Comparison of ENCODE assay signal across 12 cellular contexts in the genomic region with DNA sequence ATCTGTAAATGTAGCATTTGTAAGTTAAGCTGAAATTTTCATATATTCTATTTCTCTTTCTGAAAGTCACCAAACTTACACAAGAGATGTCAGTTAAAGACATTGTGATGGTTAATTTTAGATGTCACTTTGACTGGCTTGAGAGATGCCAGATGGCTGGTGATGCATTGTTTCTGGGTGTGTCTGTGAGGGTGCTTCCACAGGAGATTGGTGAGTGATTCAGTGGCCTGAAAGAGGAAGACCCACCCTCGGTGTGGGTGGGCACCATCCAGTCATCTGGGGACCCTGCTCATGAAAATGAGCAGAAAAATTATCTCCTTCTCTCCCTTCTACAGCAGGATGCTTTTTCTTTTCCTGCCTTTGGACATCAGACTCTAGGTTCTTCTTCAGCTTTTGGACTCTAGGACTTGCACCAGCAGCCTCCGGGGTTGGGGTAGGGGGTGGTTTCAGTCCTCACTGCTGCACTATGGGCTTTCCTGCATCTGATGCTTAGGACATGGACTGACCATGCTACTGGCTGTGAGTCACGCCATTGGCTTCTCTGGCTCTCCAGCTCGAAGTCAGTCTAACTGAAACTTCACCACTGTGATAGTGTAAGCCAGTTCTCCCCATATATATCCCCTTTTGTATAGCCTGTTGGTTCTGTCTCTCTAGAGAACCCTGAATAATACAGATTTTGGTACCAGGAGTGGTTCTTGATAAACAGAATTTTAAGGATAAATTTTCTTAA. TPM values are rescaled to one million over a fixed set of nuclear protein-coding genes. Genes with fewer than 3 reads are reported as not detected.
DNase-seq lines count a peak whose midpoint lies in the region; ATAC-seq lines count a peak whose summit lies in the region.
"Had no signal": no experiment of that assay in that cellular context is flagged by ENCODE, and none has a peak within 500 bp of the region (broad histone marks: within the 10 kb centered on the region; RNA-seq: fewer than 3 reads in every experiment).

No MANE protein-coding gene starts in this region.

- H3K27ac Mint-ChIP-seq in activated CD4-positive, alpha-beta T cell treated with anti-CD3 and anti-CD28 coated beads for 36 hours = peak overlapping the region; percentile 52
- H3K27ac Mint-ChIP-seq in stimulated activated memory B cell treated with anti-CD40 and anti-IgM and Interleukin-4, amounts not matched to agents 10 μg/mL and 1 μg/mL and 100 μg/mL, for 72 hours = peak overlapping the region; percentile 41
- no peak overlapping the region for H3K27ac Mint-ChIP-seq in immature natural killer cell

- ATAC-seq in activated CD4-positive, alpha-beta T cell treated with anti-CD3 and anti-CD28 coated beads for 36 hours = peak; percentile 77
- ATAC-seq in stimulated activated memory B cell treated with anti-CD40 and anti-IgM and Interleukin-4, amounts not matched to agents 10 μg/mL and 1 μg/mL and 100 μg/mL, for 72 hours = peak; percentile 77
- no peak for ATAC-seq in GM18498 (IDR thresholded peaks at IDR 0.05; ENCODE audit: unreplicated experiment)

- CTCF ChIA-PET in activated CD4-positive, alpha-beta T cell treated with anti-CD3 and anti-CD28 coated beads for 36 hours (lab: Charles Lee) = interaction anchor here (0.6 to 4.8 kb wide), 8 partner anchors 16 to 167 kb away, joined by 3 to 85 read pairs (median 6); a partner anchor contains a TSS

- intact Hi-C loops in activated CD4-positive, alpha-beta T cell treated with anti-CD3 and anti-CD28 coated beads for 36 hours (cut with DNase I, micrococcal nuclease) = loop anchor here (2.0 to 5.0 kb wide), 5 partner anchors 33 to 361 kb away; a partner anchor contains a TSS

- no peak overlapping the region for H3K4me3 Mint-ChIP-seq in activated CD4-positive, alpha-beta T cell treated with anti-CD3 and anti-CD28 coated beads for 36 hours
- no peak overlapping the region for H3K4me3 Mint-ChIP-seq in stimulated activated memory B cell treated with anti-CD40 and anti-IgM and Interleukin-4, amounts not matched to agents 10 μg/mL and 1 μg/mL and 100 μg/mL, for 72 hours
- no peak overlapping the region for H3K4me3 Mint-ChIP-seq in immature natural killer cell
- H3K4me3 Mint-ChIP-seq: nephron had no signal

- H3K36me3 Mint-ChIP-seq in activated CD4-positive, alpha-beta T cell treated with anti-CD3 and anti-CD28 coated beads for 36 hours (ENCODE audit: low read depth) = no peaks in the 10 kb centered on the region
- peaks cover 5% of the 10 kb centered on the region for H3K36me3 Mint-ChIP-seq in stimulated activated memory B cell treated with anti-CD40 and anti-IgM and Interleukin-4, amounts not matched to agents 10 μg/mL and 1 μg/mL and 100 μg/mL, for 72 hours
- H3K36me3 Mint-ChIP-seq in immature natural killer cell = no peaks in the 10 kb centered on the region

- H3K9me3 Mint-ChIP-seq in activated CD4-positive, alpha-beta T cell treated with anti-CD3 and anti-CD28 coated beads for 36 hours (ENCODE audit: low read depth) = peaks cover 9% of the 10 kb centered on the region
- H3K9me3 Mint-ChIP-seq in stimulated activated memory B cell treated with anti-CD40 and anti-IgM and Interleukin-4, amounts not matched to agents 10 μg/mL and 1 μg/mL and 100 μg/mL, for 72 hours = no peaks in the 10 kb centered on the region
- H3K9me3 Mint-ChIP-seq in immature natural killer cell = no peaks in the 10 kb centered on the region

- DNase-seq in activated CD4-positive, alpha-beta T cell treated with anti-CD3 and anti-CD28 coated beads for 36 hours = peak; percentile 44
- DNase-seq in activated CD4-positive, alpha-beta T cell treated with anti-CD3 and anti-CD28 coated beads for 1 hour = no peak
- DNase-seq in MV-4-11 (lab: John Stamatoyannopoulos, UW) (peak; percentile 83), dermis blood vessel endothelial cell (peak; percentile 13), immature natural killer cell (no peak), C1 segment of cervical spinal cord (lab: John Stamatoyannopoulos, UW) (no peak)
- DNase-seq: esophagus squamous epithelium, NCI-H69 had no signal

- POLR2A ChIA-PET in activated CD4-positive, alpha-beta T cell treated with anti-CD3 and anti-CD28 coated beads for 36 hours (lab: Charles Lee) = no interaction called here

- no peaks in the 10 kb centered on the region for H3K27me3 Mint-ChIP-seq in activated CD4-positive, alpha-beta T cell treated with anti-CD3 and anti-CD28 coated beads for 36 hours
- H3K27me3 Mint-ChIP-seq in stimulated activated memory B cell treated with anti-CD40 and anti-IgM and Interleukin-4, amounts not matched to agents 10 μg/mL and 1 μg/mL and 100 μg/mL, for 72 hours = peaks cover 10% of the 10 kb centered on the region
- H3K27me3 Mint-ChIP-seq in immature natural killer cell (ENCODE audit: low read depth in 3 of 3) = peaks cover 3 to 7% (median 5%) of the 10 kb centered on the region in 3 donors

- H3K4me1 Mint-ChIP-seq in activated CD4-positive, alpha-beta T cell treated with anti-CD3 and anti-CD28 coated beads for 36 hours = peaks cover 31% of the 10 kb centered on the region
- H3K4me1 Mint-ChIP-seq in stimulated activated memory B cell treated with anti-CD40 and anti-IgM and Interleukin-4, amounts not matched to agents 10 μg/mL and 1 μg/mL and 100 μg/mL, for 72 hours = peaks cover 54% of the 10 kb centered on the region
- H3K4me1 Mint-ChIP-seq in immature natural killer cell = peaks cover 0 to 2% of the 10 kb centered on the region in 2 donors

RNA-seq across cellular contexts. Expression of a gene that starts 20.9 kb away (rescaled TPM):
- total RNA-seq in activated CD4-positive, alpha-beta T cell treated with anti-CD3 and anti-CD28 coated beads for 36 hours = under 1 TPM in 1 of 2 experiments, not detected in 1; 0.25 TPM
- total RNA-seq in dermis blood vessel endothelial cell = not detected in 2 replicates
- polyA plus RNA-seq in immature natural killer cell = not detected
- total RNA-seq: esophagus squamous epithelium had no signal
- polyA plus RNA-seq: AG04450 had no signal

RNA-seq across cellular contexts. Expression of a gene that starts 32.3 kb away (rescaled TPM):
- total RNA-seq in activated CD4-positive, alpha-beta T cell treated with anti-CD3 and anti-CD28 coated beads for 36 hours = 100 to 1,000 TPM; 596 to 912 TPM
- total RNA-seq in dermis blood vessel endothelial cell = 117 and 168 TPM in 2 replicates
- 1,000 to 10,000 TPM; 2,434 to 4,716 (median 2,863) TPM for polyA plus RNA-seq in immature natural killer cell

RNA-seq across cellular contexts. Expression of a gene that starts 55.4 kb away (rescaled TPM):
- 1 to 10 TPM; 1.7 to 2.0 TPM for total RNA-seq in activated CD4-positive, alpha-beta T cell treated with anti-CD3 and anti-CD28 coated beads for 36 hours
- 0.14 TPM in 1 of 2 replicates, not detected in the other for total RNA-seq in dermis blood vessel endothelial cell
- 1 to 10 TPM; 2.5 to 3.8 (median 3.8) TPM for polyA plus RNA-seq in immature natural killer cell
- polyA plus RNA-seq: AG04450 had no signal

Comparison
In these comparisons a context has a peak if more than half of its experiments do, and no peak if none do; other contexts are left out.
1. DNase-seq: peak in activated CD4-positive, alpha-beta T cell treated with anti-CD3 and anti-CD28 coated beads for 36 hours (single experiment), MV-4-11 (single experiment) and dermis blood vessel endothelial cell (single experiment); none in activated CD4-positive, alpha-beta T cell treated with anti-CD3 and anti-CD28 coated beads for 1 hour (single experiment), immature natural killer cell (0 of 3) and C1 segment of cervical spinal cord (0 of 14).
2. H3K27ac Mint-ChIP-seq: peak in activated CD4-positive, alpha-beta T cell treated with anti-CD3 and anti-CD28 coated beads for 36 hours (single experiment) and stimulated activated memory B cell treated with anti-CD40 and anti-IgM and Interleukin-4, amounts not matched to agents 10 μg/mL and 1 μg/mL and 100 μg/mL, for 72 hours (single experiment); none in immature natural killer cell (0 of 6).